ENCODE assay signal across 8 cellular contexts in genomic region chr18:5294113-5294617, GRCh38. TPM values are rescaled to one million over a fixed set of nuclear protein-coding genes. Genes with fewer than 3 reads are reported as not detected.
A peak's percentile ranks its signal among the peaks of the same experiment; 100 is the strongest.
DNase-seq lines count a peak whose midpoint lies in the region; ATAC-seq and TF ChIP-seq lines count a peak whose summit lies in the region.

No MANE protein-coding gene starts in this region.

- BruUV-seq in Panc1 (replicated peaks; lab: Mats Ljungman, UMichigan) = no TSS peak

- peaks cover 13% of the 10 kb centered on the region for H3K4me1 Mint-ChIP-seq in chondrocyte (ENCODE audit: low read depth)

- H3K9me3 ChIP-seq in Panc1 (ENCODE audit: control insufficient read depth, insufficient read depth, low read depth, low read length) = no peaks in the 10 kb centered on the region
- H3K9me3 ChIP-seq in mucosa of descending colon = no peaks in the 10 kb centered on the region
- H3K9me3 ChIP-seq in stomach smooth muscle (ENCODE audit: control insufficient read depth in 2 of 2, low read length in 2 of 2) = no peaks in the 10 kb centered on the region

- peak overlapping the region; percentile 86 for H3K27ac Mint-ChIP-seq in chondrocyte (ENCODE audit: unreplicated experiment)

- peak overlapping the region; percentile 81 to 86 for H3K9ac ChIP-seq in stomach smooth muscle (ENCODE audit: low read length in 2 of 2)

- H3K36me3 ChIP-seq in Panc1 (ENCODE audit: control insufficient read depth, insufficient read depth, low read length) (peaks cover 5% of the 10 kb centered on the region), mucosa of descending colon (ENCODE audit: low read depth) (no peaks in the 10 kb centered on the region), stomach smooth muscle (ENCODE audit: control insufficient read depth in 2 of 2, insufficient read depth in 2 of 2, low read length in 2 of 2) (peaks cover 14 to 15% of the 10 kb centered on the region in 2 donors)

- DNase-seq in GM19238 (ENCODE audit: insufficient read length, low spot score) = peak; percentile 46
- DNase-seq in Panc1 (ENCODE audit: low read depth, low spot score) = no peak
- no peak for DNase-seq in chondrocyte (ENCODE audit: low spot score)
- peak; percentile 76 to 84 (median 77) for DNase-seq in mucosa of descending colon
- no peak for DNase-seq in DMS 273 treated with DMSO at 0.1 percent for 48 hours (lab: John Stamatoyannopoulos, UW)

- CTCF ChIA-PET in Panc1 (lab: Charles Lee) = no interaction called here

- H3K4me1 ChIP-seq in Panc1 (ENCODE audit: control insufficient read depth, insufficient read depth, low read length) (peaks cover 5% of the 10 kb centered on the region; the same call in 1 of the 2 replicates), mucosa of descending colon (ENCODE audit: low read depth) (peaks cover 8% of the 10 kb centered on the region), stomach smooth muscle (ENCODE audit: control insufficient read depth, insufficient read depth, low read length) (peaks cover 11% of the 10 kb centered on the region)

- in situ Hi-C loops in Panc1 (cut with HindIII; ENCODE audit: low pct_unique_long_range_greater_than_20kb, low sequenced_read_pairs) = no loop called here

- H3K27me3 ChIP-seq in Panc1 (ENCODE audit: control insufficient read depth, insufficient read depth, low read length) = no peaks in the 10 kb centered on the region
- no peaks in the 10 kb centered on the region for H3K27me3 ChIP-seq in stomach smooth muscle (ENCODE audit: control insufficient read depth in 1 of 2, insufficient read depth in 2 of 2, low read length in 2 of 2)

- H3K9me3 Mint-ChIP-seq in chondrocyte (ENCODE audit: low read depth) = no peaks in the 10 kb centered on the region

- peaks cover 3% of the 10 kb centered on the region for H3K27me3 Mint-ChIP-seq in chondrocyte (ENCODE audit: low read depth)

- POLR2A ChIA-PET in Panc1 (lab: Charles Lee) = no interaction called here

- H3K27ac ChIP-seq in Panc1 (ENCODE audit: low read length) = peak overlapping the region; percentile 81
- H3K27ac ChIP-seq in stomach smooth muscle (ENCODE audit: low read length) = peak overlapping the region; percentile 86

- intact Hi-C loops in Panc1 (cut with micrococcal nuclease; ENCODE audit: unreplicated experiment) (no loop called here), mucosa of descending colon (cut with DNase I, micrococcal nuclease) (loop anchor here in 1 of 2 donors (5.0 kb wide), 1 partner anchor 57 kb away; no protein-coding TSS in a partner anchor)

- peaks cover 16% of the 10 kb centered on the region for H3K36me3 Mint-ChIP-seq in chondrocyte (ENCODE audit: low read depth)

- H3K4me3 ChIP-seq in Panc1 (ENCODE audit: low read depth in 2 of 2, low read length in 2 of 2) (peak overlapping the region; percentile 74 to 80), mucosa of descending colon (no peak overlapping the region), stomach smooth muscle (ENCODE audit: low read length in 2 of 2) (peak overlapping the region; percentile 85 to 91)

- ATAC-seq in Panc1 (no peak), mucosa of descending colon (peak; percentile 3), HG03432 (IDR thresholded peaks at IDR 0.05; ENCODE audit: unreplicated experiment) (no peak), GM18517 (IDR thresholded peaks at IDR 0.05; ENCODE audit: unreplicated experiment) (no peak)

- no peak for TF ChIP-seq CTCF in Panc1 (IDR thresholded peaks at IDR 0.05)
- TF ChIP-seq CTCF in chondrocyte (IDR thresholded peaks at IDR 0.05) = no peak
- TF ChIP-seq CTCF in mucosa of descending colon (IDR thresholded peaks at IDR 0.05) = no peak

- H3K4me3 Mint-ChIP-seq in chondrocyte (ENCODE audit: unreplicated experiment) = peak overlapping the region; percentile 81

RNA-seq across cellular contexts. Expression of gene ZBTB14, which starts 1.4 kb away (rescaled TPM):
- total RNA-seq in Panc1 (2021; ENCODE audit: unreplicated experiment) (12.6 TPM), chondrocyte (11.9 to 14.3 TPM (median 12.9 TPM) in 3 replicates), mucosa of descending colon (10 to 100 TPM in 2 of 3 donors, 1 to 10 TPM in 1; 9.1 to 15.1 (median 10.7) TPM)
- polyA plus RNA-seq in Panc1 (2012; ENCODE audit: insufficient read length) = 6.3 TPM

Comparison
In these comparisons a context has a peak if more than half of its experiments do, and no peak if none do; other contexts are left out.
1. DNase-seq: peak in GM19238 (single experiment) and mucosa of descending colon (3 of 3); none in Panc1 (single experiment), chondrocyte (single experiment) and DMS 273 treated with DMSO at 0.1 percent for 48 hours (single experiment).